In genomic region chr18:31942301-31942998, GRCh38 we compare ENCODE assay signal across 8 cellular contexts. TPM values are rescaled to one million over a fixed set of nuclear protein-coding genes. Genes with fewer than 3 reads are reported as not detected.
A peak's percentile ranks its signal among the peaks of the same experiment; 100 is the strongest.
DNase-seq lines count a peak whose midpoint lies in the region; ATAC-seq and TF ChIP-seq lines count a peak whose summit lies in the region.

No MANE protein-coding gene starts in this region.

- no peaks in the 10 kb centered on the region for H3K27me3 Mint-ChIP-seq in activated CD4-positive, alpha-beta T cell treated with anti-CD3 and anti-CD28 coated beads for 36 hours
- H3K27me3 Mint-ChIP-seq in neural progenitor cell (ENCODE audit: insufficient read depth, low read depth): peaks cover 2% of the 10 kb centered on the region

- H3K79me2 ChIP-seq in neural progenitor cell (ENCODE audit: low read depth): peaks cover 54% of the 10 kb centered on the region

- no peak for TF ChIP-seq EP300 in transverse colon (IDR thresholded peaks at IDR 0.05; ENCODE audit: low read depth)

- H3K27me3 ChIP-seq in neural progenitor cell (no peaks in the 10 kb centered on the region), transverse colon (no peaks in the 10 kb centered on the region)

- ATAC-seq in activated CD4-positive, alpha-beta T cell treated with anti-CD3 and anti-CD28 coated beads for 36 hours: peak; percentile 50
- peak; percentile 39 for ATAC-seq in HG02610 (IDR thresholded peaks at IDR 0.05; ENCODE audit: unreplicated experiment)

- in situ Hi-C loops in transverse colon (cut with MboI; ENCODE audit: low pct_ligation_motif_present in 1 of 4, low pct_unique_long_range_greater_than_20kb in 1 of 4, low sequenced_read_pairs in 3 of 4): loop anchor here in 1 of 4 donors (25.0 kb wide), 1 partner anchor 145 kb away; the partner anchor contains the start of gene RNF138

- POLR2A ChIA-PET in activated CD4-positive, alpha-beta T cell treated with anti-CD3 and anti-CD28 coated beads for 36 hours (lab: Charles Lee): interaction anchor here (1.5 to 2.3 kb wide), 4 partner anchors 76 to 284 kb away, joined by 5 to 12 read pairs (median 6); partner anchors contain the start of genes RNF125 and RNF138

- peak overlapping the region; percentile 90 for H3K4me2 ChIP-seq in neural progenitor cell

- peaks cover 21% of the 10 kb centered on the region for H4K20me1 ChIP-seq in neural progenitor cell (ENCODE audit: low read depth)

- peak overlapping the region; percentile 99 for H3K4me3 Mint-ChIP-seq in activated CD4-positive, alpha-beta T cell treated with anti-CD3 and anti-CD28 coated beads for 36 hours
- peak overlapping the region; percentile 100 for H3K4me3 Mint-ChIP-seq in neural progenitor cell

- H3K36me3 ChIP-seq in neural progenitor cell (no peaks in the 10 kb centered on the region), transverse colon (no peaks in the 10 kb centered on the region)

- CTCF ChIA-PET in activated CD4-positive, alpha-beta T cell treated with anti-CD3 and anti-CD28 coated beads for 36 hours (lab: Charles Lee): interaction anchor here (0.7 to 3.3 kb wide), 12 partner anchors 9 to 216 kb away, joined by 3 to 10 read pairs (median 4); partner anchors contain the start of genes RNF125 and RNF138

- TF ChIP-seq POLR2A in transverse colon (IDR thresholded peaks at IDR 0.05): no peak

- peaks cover 39% of the 10 kb centered on the region for H3K4me1 Mint-ChIP-seq in activated CD4-positive, alpha-beta T cell treated with anti-CD3 and anti-CD28 coated beads for 36 hours
- peaks cover 30% of the 10 kb centered on the region for H3K4me1 Mint-ChIP-seq in neural progenitor cell

- H3K36me3 Mint-ChIP-seq in activated CD4-positive, alpha-beta T cell treated with anti-CD3 and anti-CD28 coated beads for 36 hours (ENCODE audit: low read depth): peaks cover 8% of the 10 kb centered on the region
- peaks cover 6% of the 10 kb centered on the region for H3K36me3 Mint-ChIP-seq in neural progenitor cell

- H3K9ac ChIP-seq in neural progenitor cell: peak overlapping the region; percentile 79

- H3K9me3 Mint-ChIP-seq in activated CD4-positive, alpha-beta T cell treated with anti-CD3 and anti-CD28 coated beads for 36 hours (ENCODE audit: low read depth): no peaks in the 10 kb centered on the region
- no peaks in the 10 kb centered on the region for H3K9me3 Mint-ChIP-seq in neural progenitor cell

- H3F3A ChIP-seq in neural progenitor cell (ENCODE audit: low read depth): peaks cover 9% of the 10 kb centered on the region

- H3K9me3 ChIP-seq in neural progenitor cell (ENCODE audit: low read depth): no peaks in the 10 kb centered on the region
- no peaks in the 10 kb centered on the region for H3K9me3 ChIP-seq in transverse colon

- DNase-seq in activated CD4-positive, alpha-beta T cell treated with anti-CD3 and anti-CD28 coated beads for 36 hours: peak; percentile 54
- no peak for DNase-seq in activated CD4-positive, alpha-beta T cell treated with anti-CD3 and anti-CD28 coated beads for 1 hour
- DNase-seq in MV-4-11 (lab: John Stamatoyannopoulos, UW): peak; percentile 60
- peak; percentile 16 for DNase-seq in activated T-cell treated with anti-CD3 and anti-CD28 coated beads for 4 hours
- DNase-seq in fibroblast of villous mesenchyme (ENCODE audit: low read depth): peak; percentile 68
- DNase-seq in neural progenitor cell (ENCODE audit: low spot score): peak; percentile 88
- DNase-seq in transverse colon: peak; percentile 56

- H3K4me3 ChIP-seq in fibroblast of villous mesenchyme (ENCODE audit: low read depth, low read length): peak overlapping the region; percentile 99
- peak overlapping the region; percentile 69 for H3K4me3 ChIP-seq in neural progenitor cell
- peak overlapping the region; percentile 86 to 96 (median 90) for H3K4me3 ChIP-seq in transverse colon

- H3K4me1 ChIP-seq in neural progenitor cell (peaks cover 7% of the 10 kb centered on the region), transverse colon (peaks cover 10 to 47% (median 19%) of the 10 kb centered on the region in 4 donors)

- peak overlapping the region; percentile 72 for H3K27ac ChIP-seq in neural progenitor cell
- peak overlapping the region; percentile 97 to 99 (median 98) for H3K27ac ChIP-seq in transverse colon

- TF ChIP-seq CTCF in fibroblast of villous mesenchyme (IDR thresholded peaks at IDR 0.05; ENCODE audit: insufficient read depth, low read depth, low read length) (no peak), neural progenitor cell (IDR thresholded peaks at IDR 0.05) (no peak), transverse colon (IDR thresholded peaks at IDR 0.05) (no peak)

- 0% methylated on average over 63 of the region's 63 CpGs; no CpG with 5 or more reads in 1 of the 2 donors for WGBS in transverse colon (ENCODE audit: low coverage in 1 of 2), 2 donors

- intact Hi-C loops in activated CD4-positive, alpha-beta T cell treated with anti-CD3 and anti-CD28 coated beads for 36 hours (cut with DNase I, micrococcal nuclease): loop anchor here in 1 of 2 experiments (2.0 to 10.0 kb wide), 3 partner anchors 284 to 588 kb away; partner anchors contain the start of gene GAREM1
- intact Hi-C loops in transverse colon (cut with DNase I; ENCODE audit: low total_unique reads): no loop called here

- H2AFZ ChIP-seq in neural progenitor cell (replicated peaks): peak overlapping the region; percentile 53

- peak overlapping the region; percentile 100 for H3K27ac Mint-ChIP-seq in activated CD4-positive, alpha-beta T cell treated with anti-CD3 and anti-CD28 coated beads for 36 hours
- H3K27ac Mint-ChIP-seq in neural progenitor cell: peak overlapping the region; percentile 100

RNA-seq across cellular contexts. Expression of gene TRAPPC8, which starts 0.5 kb away (rescaled TPM):
- 10 to 100 TPM; 23.3 to 24.2 TPM for total RNA-seq in activated CD4-positive, alpha-beta T cell treated with anti-CD3 and anti-CD28 coated beads for 36 hours
- 43.5 and 56.6 TPM in 2 replicates for total RNA-seq in fibroblast of villous mesenchyme
- 46.4 and 51.5 TPM in 2 replicates for total RNA-seq in neural progenitor cell (ENCODE audit: low replicate concordance)
- 10 to 100 TPM; 51.5 to 69.9 (median 55.0) TPM for total RNA-seq in transverse colon
